ENCODE assay signal across 19 cellular contexts in genomic region chr13:52051400-52051799, GRCh38.
"Had no signal": no experiment of that assay in that cellular context is flagged by ENCODE, and none has a peak within 500 bp of the region (broad histone marks: within the 10 kb centered on the region; RNA-seq: fewer than 3 reads in every experiment).

No MANE protein-coding gene starts in this region.

- H3K27ac ChIP-seq: colonic mucosa, stomach, thoracic aorta, transverse colon had no signal

- H3K27ac Mint-ChIP-seq: natural killer cell treated with Interleukin-12 subunit alpha and Interleukin-12 subunit beta and Interleukin-15 and Interleukin-18, amount 100 ng/mL, for 72 hours; stimulated activated naive B cell treated with anti-CD40 and anti-IgM and Interleukin-4, amounts not matched to agents 10 μg/mL and 1 μg/mL and 100 μg/mL, for 72 hours had no signal

- H3K9me3 ChIP-seq: colonic mucosa, thoracic aorta had no signal

- H3K4me1 Mint-ChIP-seq: stimulated activated naive B cell treated with anti-CD40 and anti-IgM and Interleukin-4, amounts not matched to agents 10 μg/mL and 1 μg/mL and 100 μg/mL, for 72 hours had no signal

- ATAC-seq: left lobe of liver; natural killer cell treated with Interleukin-12 subunit alpha and Interleukin-12 subunit beta and Interleukin-15 and Interleukin-18, amount 100 ng/mL, for 72 hours; sciatic nerve; stimulated activated naive B cell treated with anti-CD40 and anti-IgM and Interleukin-4, amounts not matched to agents 10 μg/mL and 1 μg/mL and 100 μg/mL, for 72 hours had no signal

- H3K4me3 ChIP-seq: colonic mucosa, stomach, thoracic aorta, transverse colon had no signal

- FAIRE-seq: endothelial cell of umbilical vein, islet of Langerhans had no signal

- H3K4me3 Mint-ChIP-seq: natural killer cell treated with Interleukin-12 subunit alpha and Interleukin-12 subunit beta and Interleukin-15 and Interleukin-18, amount 100 ng/mL, for 72 hours; stimulated activated naive B cell treated with anti-CD40 and anti-IgM and Interleukin-4, amounts not matched to agents 10 μg/mL and 1 μg/mL and 100 μg/mL, for 72 hours had no signal

- H3K4me1 ChIP-seq: colonic mucosa, stomach, transverse colon had no signal

- DNase-seq: colonic mucosa; dermis blood vessel endothelial cell; erythroblast; foreskin melanocyte; head of caudate nucleus; hippocampal formation; midbrain; stimulated activated CD4-positive, alpha-beta T cell treated with anti-CD3 and anti-CD28 coated beads, Interleukin-2, amount 100 ng/mL, for 24 hours; stimulated activated CD4-positive, alpha-beta T cell treated with anti-CD3 and anti-CD28 coated beads, Interleukin-4, amount 100 ng/mL, for 4 hours; stimulated activated naive B cell treated with anti-CD40 and anti-IgM and Interleukin-4, amounts not matched to agents 10 μg/mL and 1 μg/mL and 100 μg/mL, for 72 hours; stomach; substantia nigra; transverse colon had no signal

- H3K27me3 ChIP-seq: colonic mucosa, stomach, transverse colon had no signal

- H3K36me3 ChIP-seq: colonic mucosa, stomach, thoracic aorta, transverse colon had no signal
